19 cellular contexts compared by ENCODE assay signal in genomic region chr19:30936276-30936675, GRCh38.
A peak's percentile ranks its signal among the peaks of the same experiment; 100 is the strongest.
DNase-seq lines count a peak whose midpoint lies in the region; ATAC-seq and TF ChIP-seq lines count a peak whose summit lies in the region.
"Had no signal": no experiment of that assay in that cellular context is flagged by ENCODE, and none has a peak within 500 bp of the region (broad histone marks: within the 10 kb centered on the region; RNA-seq: fewer than 3 reads in every experiment).

No MANE protein-coding gene starts in this region.

- H3K27me3 Mint-ChIP-seq in glutamatergic neuron (ENCODE audit: unreplicated experiment) = no peaks in the 10 kb centered on the region
- H3K27me3 Mint-ChIP-seq in activated CD8-positive, alpha-beta T cell treated with anti-CD3 and anti-CD28 coated beads for 36 hours = peaks cover 2% of the 10 kb centered on the region
- H3K27me3 Mint-ChIP-seq: B cell had no signal

- H3K4me3 Mint-ChIP-seq in glutamatergic neuron (ENCODE audit: unreplicated experiment) = no peak overlapping the region
- H3K4me3 Mint-ChIP-seq in activated CD8-positive, alpha-beta T cell treated with anti-CD3 and anti-CD28 coated beads for 36 hours = no peak overlapping the region
- H3K4me3 Mint-ChIP-seq: B cell; CD4-positive, alpha-beta T cell; CD8-positive, alpha-beta T cell had no signal

- intact Hi-C loops in esophagus muscularis mucosa (cut with DNase I) = no loop called here
- intact Hi-C loops in vagina (cut with DNase I) = no loop called here
- intact Hi-C loops in activated CD8-positive, alpha-beta T cell treated with anti-CD3 and anti-CD28 coated beads for 36 hours (cut with micrococcal nuclease) = loop anchor here (2.0 kb wide), 1 partner anchor 29 kb away; no protein-coding TSS in a partner anchor

- TF ChIP-seq CTCF in esophagus muscularis mucosa (IDR thresholded peaks at IDR 0.05) = no peak
- no peak for TF ChIP-seq CTCF in vagina (IDR thresholded peaks at IDR 0.05)
- no peak for TF ChIP-seq CTCF in glutamatergic neuron (IDR thresholded peaks at IDR 0.05; ENCODE audit: partially characterized antibody, unreplicated experiment)
- no peak for TF ChIP-seq CTCF in activated CD8-positive, alpha-beta T cell treated with anti-CD3 and anti-CD28 coated beads for 36 hours (IDR thresholded peaks at IDR 0.05)

- H3K36me3 Mint-ChIP-seq in glutamatergic neuron (ENCODE audit: unreplicated experiment) = no peaks in the 10 kb centered on the region
- H3K36me3 Mint-ChIP-seq in activated CD8-positive, alpha-beta T cell treated with anti-CD3 and anti-CD28 coated beads for 36 hours (ENCODE audit: low read depth) = no peaks in the 10 kb centered on the region
- H3K36me3 Mint-ChIP-seq: CD8-positive, alpha-beta T cell had no signal

- H3K27ac ChIP-seq in esophagus muscularis mucosa (replicated peaks in 1 of 4) = no peak overlapping the region
- no peak overlapping the region for H3K27ac ChIP-seq in vagina
- H3K27ac ChIP-seq: BLaER1 treated with 17β-estradiol and CSF1 and Interleukin-3, amounts not matched to agents 10 nM and 100 nM; C4-2B had no signal

- H3K27ac Mint-ChIP-seq in glutamatergic neuron (ENCODE audit: unreplicated experiment) = no peak overlapping the region
- H3K27ac Mint-ChIP-seq in activated CD8-positive, alpha-beta T cell treated with anti-CD3 and anti-CD28 coated beads for 36 hours = no peak overlapping the region
- H3K27ac Mint-ChIP-seq: B cell; CD4-positive, alpha-beta T cell; CD8-positive, alpha-beta T cell had no signal

- peaks cover 0 to 9% (median 0%) of the 10 kb centered on the region in 4 donors for H3K27me3 ChIP-seq in esophagus muscularis mucosa
- no peaks in the 10 kb centered on the region for H3K27me3 ChIP-seq in vagina
- H3K27me3 ChIP-seq: BLaER1 treated with 17β-estradiol and CSF1 and Interleukin-3, amounts not matched to agents 10 nM and 100 nM had no signal

- H3K4me3 ChIP-seq in esophagus muscularis mucosa = no peak overlapping the region
- no peak overlapping the region for H3K4me3 ChIP-seq in vagina
- H3K4me3 ChIP-seq: BLaER1 treated with 17β-estradiol and CSF1 and Interleukin-3, amounts not matched to agents 10 nM and 100 nM had no signal

- no peak for ATAC-seq in activated CD8-positive, alpha-beta T cell treated with anti-CD3 and anti-CD28 coated beads for 36 hours
- ATAC-seq: CD8-positive, alpha-beta T cell had no signal

- no peaks in the 10 kb centered on the region for H3K4me1 Mint-ChIP-seq in glutamatergic neuron (ENCODE audit: low read depth, unreplicated experiment)
- no peaks in the 10 kb centered on the region for H3K4me1 Mint-ChIP-seq in activated CD8-positive, alpha-beta T cell treated with anti-CD3 and anti-CD28 coated beads for 36 hours (ENCODE audit: low read depth)
- H3K4me1 Mint-ChIP-seq: B cell had no signal

- 85% methylated on average over 5 of the region's 5 CpGs for WGBS in esophagus muscularis mucosa

- no peaks in the 10 kb centered on the region for H3K36me3 ChIP-seq in esophagus muscularis mucosa
- no peaks in the 10 kb centered on the region for H3K36me3 ChIP-seq in vagina
- H3K36me3 ChIP-seq: BLaER1 treated with 17β-estradiol and CSF1 and Interleukin-3, amounts not matched to agents 10 nM and 100 nM had no signal

- CTCF ChIA-PET in activated CD8-positive, alpha-beta T cell treated with anti-CD3 and anti-CD28 coated beads for 36 hours (lab: Charles Lee) = no interaction called here

- DNase-seq in esophagus muscularis mucosa (ENCODE audit: extremely low spot score) = peak; percentile 53
- DNase-seq in mesenteric fat pad (ENCODE audit: low spot score) = peak; percentile 5
- DNase-seq in vagina (ENCODE audit: extremely low spot score in 2 of 2) = peak; percentile 32 to 84
- DNase-seq in AG08395 (ENCODE audit: low spot score) = no peak
- DNase-seq in glutamatergic neuron = no peak
- DNase-seq in activated CD8-positive, alpha-beta T cell treated with anti-CD3 and anti-CD28 coated beads for 36 hours = no peak
- DNase-seq: 8988T; ACHN; AML-193; CD4-positive, alpha-beta T cell; CD8-positive, alpha-beta T cell; DMS 273 treated with DMSO at 0.1 percent for 48 hours; DMS153; DMS53; DMS79 treated with DMSO at 0.1 percent for 48 hours; GF-D8 had no signal

- POLR2A ChIA-PET in activated CD8-positive, alpha-beta T cell treated with anti-CD3 and anti-CD28 coated beads for 36 hours (lab: Charles Lee) = no interaction called here

- H3K4me1 ChIP-seq in esophagus muscularis mucosa (no peaks in the 10 kb centered on the region), vagina (no peaks in the 10 kb centered on the region)
- H3K4me1 ChIP-seq: BLaER1 treated with 17β-estradiol and CSF1 and Interleukin-3, amounts not matched to agents 10 nM and 100 nM had no signal

- H3K9me3 ChIP-seq in esophagus muscularis mucosa (peaks cover 0 to 5% (median 0%) of the 10 kb centered on the region in 4 donors), vagina (no peaks in the 10 kb centered on the region)

- TF ChIP-seq EP300 in esophagus muscularis mucosa (IDR thresholded peaks at IDR 0.05) = no peak

- no peaks in the 10 kb centered on the region for H3K9me3 Mint-ChIP-seq in glutamatergic neuron (ENCODE audit: unreplicated experiment)
- H3K9me3 Mint-ChIP-seq in activated CD8-positive, alpha-beta T cell treated with anti-CD3 and anti-CD28 coated beads for 36 hours = no peaks in the 10 kb centered on the region
- H3K9me3 Mint-ChIP-seq: CD4-positive, alpha-beta T cell; CD8-positive, alpha-beta T cell had no signal

- TF ChIP-seq POLR2A in esophagus muscularis mucosa (IDR thresholded peaks at IDR 0.05; ENCODE audit: low read depth) (no peak), vagina (IDR thresholded peaks at IDR 0.05) (no peak)

Comparison
In these comparisons a context has a peak if more than half of its experiments do, and no peak if none do; other contexts are left out.
1. DNase-seq: peak in esophagus muscularis mucosa (single experiment), mesenteric fat pad (single experiment) and vagina (2 of 2); none in AG08395 (single experiment), glutamatergic neuron (single experiment) and activated CD8-positive, alpha-beta T cell treated with anti-CD3 and anti-CD28 coated beads for 36 hours (single experiment).